Comparison of ENCODE assay signal across 21 cellular contexts in the genomic region with DNA sequence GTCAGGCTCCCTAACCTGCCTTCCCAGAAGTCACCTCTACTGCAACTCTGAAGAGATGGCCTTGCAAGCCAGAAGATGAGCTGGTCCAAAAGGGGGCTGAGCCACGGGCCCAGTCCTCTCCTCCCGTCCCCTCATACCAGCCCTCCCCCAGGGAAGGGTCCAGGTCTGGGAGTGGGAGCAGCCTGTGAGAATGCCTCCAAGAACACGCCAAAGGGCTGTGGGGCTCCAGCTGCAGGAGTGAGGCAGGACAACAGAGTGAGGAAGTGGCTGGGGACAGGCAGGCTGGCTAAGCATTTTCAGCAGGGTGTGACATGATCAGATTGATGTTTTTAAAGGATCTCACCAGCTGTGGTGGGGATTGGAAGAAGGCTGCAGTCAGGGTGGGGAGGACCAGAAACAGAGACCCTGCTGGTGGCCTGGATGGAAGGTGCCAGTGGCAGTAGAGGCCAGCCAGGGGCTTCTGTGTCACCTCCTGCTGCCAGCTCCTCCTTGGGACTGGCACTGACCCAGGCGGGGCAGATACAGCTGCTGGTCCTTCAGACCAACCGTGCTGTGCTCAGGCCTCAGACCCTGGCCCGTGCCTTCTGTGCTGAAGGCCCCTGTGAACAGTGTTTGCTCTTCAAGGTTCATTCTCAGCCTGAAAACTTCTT.
"Had no signal": no experiment of that assay in that cellular context is flagged by ENCODE, and none has a peak within 500 bp of the region (broad histone marks: within the 10 kb centered on the region; RNA-seq: fewer than 3 reads in every experiment).

No MANE protein-coding gene starts in this region.

- H3K27ac Mint-ChIP-seq: activated CD4-positive, alpha-beta memory T cell treated with anti-CD3 and anti-CD28 coated beads for 36 hours; activated naive CD8-positive, alpha-beta T cell treated with anti-CD3 and anti-CD28 coated beads, Interleukin-2, amount 50 U/mL, for 24 hours; activated T-helper 2 cell treated with anti-CD3 and anti-CD28 coated beads, Interferon-gamma antibody, Interleukin-2, Interleukin-4, amounts not matched to agents 10 μg/mL and 5 μg/mL and 100 μg/mL, durations not matched to agents 14 hours and 24 hours and 36 hours; memory B cell had no signal

- DNase-seq: activated CD4-positive, alpha-beta memory T cell treated with anti-CD3 and anti-CD28 coated beads for 36 hours; activated naive CD4-positive, alpha-beta T cell treated with Interleukin-2 at 50 U/mL for 16 hours; activated naive CD8-positive, alpha-beta T cell treated with anti-CD3 and anti-CD28 coated beads, Interleukin-2, amount 50 U/mL, for 24 hours; activated T-cell treated with anti-CD3 and anti-CD28 coated beads, Interleukin-2, amount 50 U/mL, for 1 hour; anterior cingulate cortex; brain microvascular endothelial cell; foreskin keratinocyte; naive thymus-derived CD8-positive, alpha-beta T cell; stimulated activated CD4-positive, alpha-beta T cell treated with anti-CD3 and anti-CD28 coated beads, Interleukin-12 subunit alpha, Interleukin-12 subunit beta, amount 100 ng/mL, for 4 hours; stimulated activated CD4-positive, alpha-beta T cell treated with anti-CD3 and anti-CD28 coated beads, Interleukin-1b, Interleukin-23, amount 100 ng/mL, for 48 hours; stimulated activated naive CD8-positive, alpha-beta T cell treated with anti-CD3 and anti-CD28 coated beads, Interleukin-15, Interleukin-2, amounts not matched to agents 100 U/mL and 50 U/mL, for 24 hours; substantia nigra; SW 1271 had no signal

- H3K4me2 ChIP-seq: hepatocyte had no signal

- H3K4me1 ChIP-seq: colonic mucosa, foreskin keratinocyte, parathyroid adenoma, tibial nerve had no signal

- H3K9ac ChIP-seq: parathyroid adenoma had no signal

- H3K4me3 Mint-ChIP-seq: activated CD4-positive, alpha-beta memory T cell treated with anti-CD3 and anti-CD28 coated beads for 36 hours; activated naive CD8-positive, alpha-beta T cell treated with anti-CD3 and anti-CD28 coated beads, Interleukin-2, amount 50 U/mL, for 24 hours; central memory CD8-positive, alpha-beta T cell; memory B cell; naive thymus-derived CD8-positive, alpha-beta T cell had no signal

- H3K27me3 Mint-ChIP-seq: activated CD4-positive, alpha-beta memory T cell treated with anti-CD3 and anti-CD28 coated beads for 36 hours; activated naive CD8-positive, alpha-beta T cell treated with anti-CD3 and anti-CD28 coated beads, Interleukin-2, amount 50 U/mL, for 24 hours; central memory CD8-positive, alpha-beta T cell; memory B cell; naive thymus-derived CD8-positive, alpha-beta T cell had no signal

- H3K36me3 ChIP-seq: brain microvascular endothelial cell, colonic mucosa had no signal

- H3K27ac ChIP-seq: brain microvascular endothelial cell, colonic mucosa, foreskin keratinocyte, hepatocyte, parathyroid adenoma, tibial nerve had no signal

- H3K27me3 ChIP-seq: brain microvascular endothelial cell, colonic mucosa, foreskin keratinocyte, hepatocyte, tibial nerve had no signal

- ATAC-seq: activated naive CD8-positive, alpha-beta T cell treated with anti-CD3 and anti-CD28 coated beads, Interleukin-2, amount 50 U/mL, for 24 hours; foreskin keratinocyte; left lobe of liver; naive thymus-derived CD8-positive, alpha-beta T cell; stimulated activated naive CD8-positive, alpha-beta T cell treated with anti-CD3 and anti-CD28 coated beads, Interleukin-15, Interleukin-2, amounts not matched to agents 100 U/mL and 50 U/mL, for 24 hours had no signal

- H3K9me3 Mint-ChIP-seq: activated T-helper 2 cell treated with anti-CD3 and anti-CD28 coated beads, Interferon-gamma antibody, Interleukin-2, Interleukin-4, amounts not matched to agents 10 μg/mL and 5 μg/mL and 100 μg/mL, durations not matched to agents 14 hours and 24 hours and 36 hours; central memory CD8-positive, alpha-beta T cell had no signal

- H3K9me3 ChIP-seq: colonic mucosa had no signal

- H3K4me1 Mint-ChIP-seq: activated naive CD8-positive, alpha-beta T cell treated with anti-CD3 and anti-CD28 coated beads, Interleukin-2, amount 50 U/mL, for 24 hours had no signal

- H3K4me3 ChIP-seq: colonic mucosa, hepatocyte, tibial nerve had no signal
